Comparison of ENCODE assay signal across 8 cellular contexts in genomic region chr15:31263751-31264533, GRCh38.
A peak's percentile ranks its signal among the peaks of the same experiment; 100 is the strongest.
DNase-seq lines count a peak whose midpoint lies in the region; ATAC-seq, FAIRE-seq and TF ChIP-seq lines count a peak whose summit lies in the region.

No MANE protein-coding gene starts in this region.

- no peaks in the 10 kb centered on the region for H3K36me3 Mint-ChIP-seq in natural killer cell treated with Interleukin-12 subunit alpha and Interleukin-12 subunit beta and Interleukin-15 and Interleukin-18, amount 100 ng/mL, for 72 hours

- peak; percentile 99 for FAIRE-seq in GM19239 (lab: Jason Lieb, UNC)

- DNase-seq in GM19239 (ENCODE audit: insufficient read length, low spot score) (no peak), NCI-H2081 (lab: John Stamatoyannopoulos, UW) (peak; percentile 80 to 94), coronary artery (ENCODE audit: low spot score) (peak; percentile 77)
- DNase-seq in activated CD4-positive, alpha-beta T cell treated with anti-CD3 and anti-CD28 coated beads for 48 hours, result peak; percentile 81
- DNase-seq in natural killer cell treated with Interleukin-12 subunit alpha and Interleukin-12 subunit beta and Interleukin-15 and Interleukin-18, amount 100 ng/mL, for 72 hours (ENCODE audit: low spot score), result peak; percentile 78
- DNase-seq in stimulated activated naive CD4-positive, alpha-beta T cell (lab: John Stamatoyannopoulos, UW), result peak; percentile 58 to 90 (median 62)

- no peak for TF ChIP-seq CTCF in coronary artery (IDR thresholded peaks at IDR 0.05)

- H3K4me3 ChIP-seq in coronary artery, result no peak overlapping the region

- no peaks in the 10 kb centered on the region for H3K9me3 Mint-ChIP-seq in natural killer cell treated with Interleukin-12 subunit alpha and Interleukin-12 subunit beta and Interleukin-15 and Interleukin-18, amount 100 ng/mL, for 72 hours

- ATAC-seq in natural killer cell treated with Interleukin-12 subunit alpha and Interleukin-12 subunit beta and Interleukin-15 and Interleukin-18, amount 100 ng/mL, for 72 hours, result peak; percentile 71 to 73
- no peak for ATAC-seq in HG03045 (IDR thresholded peaks at IDR 0.05; ENCODE audit: unreplicated experiment)
- ATAC-seq in HG02610 (IDR thresholded peaks at IDR 0.05; ENCODE audit: unreplicated experiment), result no peak

- H3K4me3 Mint-ChIP-seq in natural killer cell treated with Interleukin-12 subunit alpha and Interleukin-12 subunit beta and Interleukin-15 and Interleukin-18, amount 100 ng/mL, for 72 hours, result peak overlapping the region; percentile 77

- H3K27ac Mint-ChIP-seq in natural killer cell treated with Interleukin-12 subunit alpha and Interleukin-12 subunit beta and Interleukin-15 and Interleukin-18, amount 100 ng/mL, for 72 hours, result peak overlapping the region; percentile 92 to 96

- H3K27me3 Mint-ChIP-seq in natural killer cell treated with Interleukin-12 subunit alpha and Interleukin-12 subunit beta and Interleukin-15 and Interleukin-18, amount 100 ng/mL, for 72 hours, result no peaks in the 10 kb centered on the region

- H3K4me1 Mint-ChIP-seq in natural killer cell treated with Interleukin-12 subunit alpha and Interleukin-12 subunit beta and Interleukin-15 and Interleukin-18, amount 100 ng/mL, for 72 hours (ENCODE audit: low read depth in 2 of 2), result peaks cover 70 to 76% of the 10 kb centered on the region in 2 donors

- H3K27ac ChIP-seq in coronary artery, result peak overlapping the region in 1 of 2 donors; percentile 80

Comparison
In these comparisons a context has a peak if more than half of its experiments do, and no peak if none do; other contexts are left out.
1. ATAC-seq: peak in natural killer cell treated with Interleukin-12 subunit alpha and Interleukin-12 subunit beta and Interleukin-15 and Interleukin-18, amount 100 ng/mL, for 72 hours (2 of 2); none in HG03045 (single experiment) and HG02610 (single experiment).